In the genomic region with DNA sequence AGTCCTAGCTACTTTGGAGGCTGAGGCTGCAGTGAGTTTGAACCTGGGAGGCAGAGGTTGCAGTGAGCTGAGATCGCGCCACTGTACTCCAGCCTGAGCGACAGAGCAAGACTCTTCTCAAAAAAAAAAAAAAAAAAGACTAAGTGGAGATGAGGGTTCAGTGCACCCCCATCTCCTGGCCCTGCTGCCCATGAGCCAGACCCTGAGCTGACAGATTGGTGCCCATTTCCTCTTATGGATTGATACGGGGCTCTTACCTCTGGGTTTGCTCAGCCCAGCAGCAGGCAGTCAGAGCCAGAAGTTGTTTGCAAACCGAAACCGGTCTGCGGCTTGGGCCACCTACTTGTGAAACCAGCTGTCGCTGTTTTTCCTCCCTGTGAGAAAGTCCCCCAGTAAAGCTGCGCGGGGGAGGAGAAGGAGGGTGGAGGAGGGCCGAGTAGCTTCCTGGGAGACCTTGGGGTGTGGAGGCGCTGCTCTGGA, we compare ENCODE assay signal across 8 cellular contexts. TPM values are rescaled to one million over a fixed set of nuclear protein-coding genes. Genes with fewer than 3 reads are reported as not detected.
DNase-seq lines count a peak whose midpoint lies in the region; ATAC-seq and TF ChIP-seq lines count a peak whose summit lies in the region.

No MANE protein-coding gene starts in this region.

- H4K8ac ChIP-seq in neuronal stem cell (ENCODE audit: low read depth, low read length): no peak overlapping the region

- ATAC-seq in GM18873 (IDR thresholded peaks at IDR 0.05; ENCODE audit: low FRiP score, unreplicated experiment) (peak; percentile 77), HG03135 (IDR thresholded peaks at IDR 0.05; ENCODE audit: unreplicated experiment) (peak; percentile 83)

- no peak for TF ChIP-seq CTCF in fibroblast of lung (conservative IDR thresholded peaks at IDR 0.05 in 1 of 2, IDR thresholded peaks at IDR 0.05 in 1 of 2; ENCODE audit: low read depth in 1 of 2, low read length in 2 of 2)

- WGBS in neuronal stem cell (ENCODE audit: extremely low coverage in 2 of 2, insufficient read length in 2 of 2, insufficient replicate concordance in 1 of 2), 2 donors: no CpG with 5 or more reads among the region's 12 CpGs

- no peaks in the 10 kb centered on the region for H3K9me3 ChIP-seq in fibroblast of lung (ENCODE audit: control insufficient read depth, insufficient read depth, low read depth, low read length)
- H3K9me3 ChIP-seq in neuronal stem cell (replicated peaks in 1 of 2; ENCODE audit: control insufficient read depth in 2 of 2, insufficient read depth in 1 of 2, low read depth in 1 of 2, low read length in 2 of 2): peaks cover 0 to 4% of the 10 kb centered on the region in 2 donors
- peaks cover 0 to 3% of the 10 kb centered on the region in 2 donors for H3K9me3 ChIP-seq in stomach smooth muscle (ENCODE audit: control insufficient read depth in 2 of 2, low read length in 2 of 2)

- no peak overlapping the region for H3K23ac ChIP-seq in neuronal stem cell (ENCODE audit: low read depth, low read length, poor library complexity)

- DNase-seq in AG08395 (ENCODE audit: low spot score): peak; percentile 72
- DNase-seq in NOMO-1 (lab: John Stamatoyannopoulos, UW; ENCODE audit: unreplicated experiment in 2 of 2): peak; percentile 87 to 91
- DNase-seq in activated CD8-positive, alpha-beta memory T cell treated with anti-CD3 and anti-CD28 coated beads, Interleukin-2, amount 50 U/mL, for 48 hours: peak; percentile 91
- peak; percentile 60 to 63 for DNase-seq in fibroblast of lung (ENCODE audit: low read depth in 2 of 2)
- no peak for DNase-seq in neuronal stem cell (ENCODE audit: low spot score)

- H3K18ac ChIP-seq in neuronal stem cell (ENCODE audit: low read length): peak overlapping the region; percentile 78

- H2BK15ac ChIP-seq in neuronal stem cell (ENCODE audit: low read length): peak overlapping the region; percentile 56

- no peaks in the 10 kb centered on the region for H3K79me2 ChIP-seq in fibroblast of lung (ENCODE audit: control insufficient read depth, insufficient read depth, low read length)

- H3K36me3 ChIP-seq in fibroblast of lung (ENCODE audit: control insufficient read depth, insufficient read depth, low read length) (no peaks in the 10 kb centered on the region), neuronal stem cell (replicated peaks in 1 of 2; ENCODE audit: control insufficient read depth in 2 of 2, insufficient read depth in 2 of 2, low read length in 2 of 2) (no peaks in the 10 kb centered on the region), stomach smooth muscle (ENCODE audit: control insufficient read depth in 2 of 2, insufficient read depth in 2 of 2, low read length in 2 of 2) (no peaks in the 10 kb centered on the region)

- peak overlapping the region; percentile 66 for H2AFZ ChIP-seq in fibroblast of lung (ENCODE audit: low read length)
- peak overlapping the region; percentile 74 for H2AFZ ChIP-seq in neuronal stem cell (ENCODE audit: low read length)

- H3K79me1 ChIP-seq in neuronal stem cell (ENCODE audit: low read depth, low read length): no peaks in the 10 kb centered on the region

- H3K9ac ChIP-seq in fibroblast of lung (ENCODE audit: insufficient read depth, low read length) (no peak overlapping the region), neuronal stem cell (ENCODE audit: low read depth, low read length, poor library complexity) (no peak overlapping the region), stomach smooth muscle (ENCODE audit: low read length in 2 of 2) (peak overlapping the region; percentile 36 to 62)

- H3K27ac ChIP-seq in fibroblast of lung (ENCODE audit: insufficient read depth, low read length) (no peak overlapping the region), neuronal stem cell (replicated peaks; ENCODE audit: low read length) (no peak overlapping the region), stomach smooth muscle (ENCODE audit: low read length) (peak overlapping the region; percentile 31)

- peaks cover 6% of the 10 kb centered on the region for H3K4me1 ChIP-seq in fibroblast of lung (ENCODE audit: control insufficient read depth, extremely low read depth, insufficient read depth, low read length)
- peaks cover 0 to 3% of the 10 kb centered on the region in 2 donors for H3K4me1 ChIP-seq in neuronal stem cell (ENCODE audit: control insufficient read depth in 2 of 2, insufficient read depth in 1 of 2, low read depth in 1 of 2, low read length in 2 of 2)
- H3K4me1 ChIP-seq in stomach smooth muscle (ENCODE audit: control insufficient read depth, insufficient read depth, low read length): peaks cover 5% of the 10 kb centered on the region

- H2BK5ac ChIP-seq in neuronal stem cell (ENCODE audit: low read length): no peak overlapping the region

- no peaks in the 10 kb centered on the region for H4K20me1 ChIP-seq in fibroblast of lung (ENCODE audit: control insufficient read depth, extremely low read depth, insufficient read depth, low read length)

- no peak overlapping the region for H2BK120ac ChIP-seq in neuronal stem cell (ENCODE audit: low read depth, low read length)

- no peak overlapping the region for H4K91ac ChIP-seq in neuronal stem cell (ENCODE audit: low read depth, low read length, poor library complexity)

- peak overlapping the region; percentile 64 for H2AK5ac ChIP-seq in neuronal stem cell (ENCODE audit: low read depth, low read length)

- no peak overlapping the region for H3K4ac ChIP-seq in neuronal stem cell (ENCODE audit: low read length)

- H3K27me3 ChIP-seq in fibroblast of lung (ENCODE audit: control insufficient read depth, insufficient read depth, low read length) (peaks cover 12% of the 10 kb centered on the region), neuronal stem cell (ENCODE audit: control insufficient read depth in 3 of 3, insufficient read depth in 3 of 3, low read depth in 1 of 3, low read length in 3 of 3) (peaks cover 0 to 12% (median 2%) of the 10 kb centered on the region in 3 experiments), stomach smooth muscle (ENCODE audit: control insufficient read depth in 1 of 2, insufficient read depth in 2 of 2, low read length in 2 of 2) (peaks cover 2 to 12% of the 10 kb centered on the region in 2 donors)

- no peak overlapping the region for H2BK12ac ChIP-seq in neuronal stem cell (ENCODE audit: low read length)

- peak overlapping the region; percentile 17 to 43 (median 22) for H3K4me3 ChIP-seq in fibroblast of lung (replicated peaks in 1 of 4; ENCODE audit: control extremely low read depth in 1 of 4, insufficient read depth in 1 of 4, low read depth in 3 of 4, low read length in 4 of 4)
- no peak overlapping the region for H3K4me3 ChIP-seq in neuronal stem cell (ENCODE audit: low read length in 2 of 2)
- peak overlapping the region; percentile 54 to 76 for H3K4me3 ChIP-seq in stomach smooth muscle (ENCODE audit: low read length in 2 of 2)

- H3K14ac ChIP-seq in neuronal stem cell (ENCODE audit: low read length): peak overlapping the region; percentile 17

- H3K4me2 ChIP-seq in fibroblast of lung (ENCODE audit: extremely low read depth, insufficient read depth, low read length) (peak overlapping the region; percentile 93), neuronal stem cell (ENCODE audit: insufficient read depth, low read length, poor library complexity, severe bottlenecking) (peak overlapping the region; percentile 14)

RNA-seq across cellular contexts. Expression of a gene that starts 36.9 kb away (rescaled TPM):
- total RNA-seq in fibroblast of lung: 3.9 and 9.1 TPM in 2 replicates
- 2.1 and 3.0 TPM in 2 replicates for polyA plus RNA-seq in fibroblast of lung
- 2.3 and 3.5 TPM in 2 replicates for polyA plus RNA-seq in fibroblast of lung (2012)
- polyA minus RNA-seq in fibroblast of lung (ENCODE audit: low replicate concordance): 0.96 and 4.6 TPM in 2 replicates
- polyA plus RNA-seq in neuronal stem cell (2013, experiment 1 of 2): 0.81 TPM
- 0.75 TPM for polyA plus RNA-seq in neuronal stem cell (2013, experiment 2 of 2)

RNA-seq across cellular contexts. Expression of a gene that starts 41.9 kb away (rescaled TPM):
- under 0.01 and 0.50 TPM in 2 replicates for total RNA-seq in fibroblast of lung
- 0.06 and 0.75 TPM in 2 replicates for polyA plus RNA-seq in fibroblast of lung
- polyA plus RNA-seq in fibroblast of lung (2012): 0.73 TPM in 1 of 2 replicates, not detected in the other
- 0.37 and 2.5 TPM in 2 replicates for polyA minus RNA-seq in fibroblast of lung (ENCODE audit: low replicate concordance)
- polyA plus RNA-seq in neuronal stem cell (2013, experiment 1 of 2): not detected
- not detected for polyA plus RNA-seq in neuronal stem cell (2013, experiment 2 of 2)

RNA-seq across cellular contexts. Expression of a gene that starts 52.7 kb away (rescaled TPM):
- 2.3 and 4.1 TPM in 2 replicates for total RNA-seq in fibroblast of lung
- 2.0 and 2.3 TPM in 2 replicates for polyA plus RNA-seq in fibroblast of lung
- 3.3 and 3.4 TPM in 2 replicates for polyA plus RNA-seq in fibroblast of lung (2012)
- 10.1 and 11.5 TPM in 2 replicates for polyA minus RNA-seq in fibroblast of lung (ENCODE audit: low replicate concordance)
- 3.8 TPM for polyA plus RNA-seq in neuronal stem cell (2013, experiment 1 of 2)
- 4.1 TPM for polyA plus RNA-seq in neuronal stem cell (2013, experiment 2 of 2)

Comparison
In these comparisons a context has a peak if more than half of its experiments do, and no peak if none do; other contexts are left out.
1. H3K4me3 ChIP-seq: peak in fibroblast of lung (4 of 4) and stomach smooth muscle (2 of 2); none in neuronal stem cell (0 of 2).
2. H3K9ac ChIP-seq: peak in stomach smooth muscle (2 of 2); none in fibroblast of lung (single experiment) and neuronal stem cell (single experiment).